8 cellular contexts compared by ENCODE assay signal in the genomic region with DNA sequence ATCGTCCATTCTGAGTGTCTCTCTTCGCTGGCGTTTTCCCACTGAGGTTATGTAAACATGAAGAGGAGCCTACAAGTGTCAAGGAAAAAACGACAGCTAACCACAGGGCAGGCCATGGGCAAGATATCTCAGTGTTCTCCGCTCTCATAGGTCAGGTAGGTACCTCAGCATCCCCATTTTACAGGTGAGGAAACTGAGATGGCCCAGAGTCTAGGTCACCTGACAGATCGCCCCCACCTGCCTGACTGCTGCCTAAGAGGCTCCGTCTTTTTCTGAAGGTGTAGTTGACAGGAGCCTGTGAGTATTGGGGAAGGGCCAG. TPM values are rescaled to one million over a fixed set of nuclear protein-coding genes. Genes with fewer than 3 reads are reported as not detected.
DNase-seq lines count a peak whose midpoint lies in the region; TF ChIP-seq lines count a peak whose summit lies in the region.

No MANE protein-coding gene starts in this region.

- H4K20me1 ChIP-seq in MM.1S (ENCODE audit: insufficient read depth, low read length) (no peaks in the 10 kb centered on the region), neural cell (ENCODE audit: insufficient read depth) (no peaks in the 10 kb centered on the region)

- peak overlapping the region; percentile 90 to 99 (median 97) for H3K27ac Mint-ChIP-seq in CD14-positive monocyte

- H3K4me3 Mint-ChIP-seq in CD14-positive monocyte = peak overlapping the region; percentile 91 to 94

- H3K27ac ChIP-seq in MM.1S (ENCODE audit: low read length) (peak overlapping the region; percentile 26; the same call in 1 of the 2 replicates), ectodermal cell (ENCODE audit: insufficient read depth, low read depth, low read length, poor library complexity, severe bottlenecking) (no peak overlapping the region), neural cell (ENCODE audit: low read length) (peak overlapping the region; percentile 96)

- peaks cover 34% of the 10 kb centered on the region for H3K79me2 ChIP-seq in MM.1S (ENCODE audit: low read length)
- peaks cover 22% of the 10 kb centered on the region for H3K79me2 ChIP-seq in neural cell (replicated peaks; ENCODE audit: insufficient read depth, low read length)

- peaks cover 0 to 1% (median 0%) of the 10 kb centered on the region in 3 donors for H3K27me3 Mint-ChIP-seq in CD14-positive monocyte (ENCODE audit: low read depth in 3 of 3)

- no peaks in the 10 kb centered on the region for H3K27me3 ChIP-seq in MM.1S (replicated peaks; ENCODE audit: insufficient read depth, low read length)
- peaks cover 4% of the 10 kb centered on the region for H3K27me3 ChIP-seq in ectodermal cell (ENCODE audit: control insufficient read depth, insufficient read depth, low read length, poor library complexity, severe bottlenecking)
- H3K27me3 ChIP-seq in neural cell (ENCODE audit: insufficient read depth, low read depth, low read length) = no peaks in the 10 kb centered on the region

- H3K9ac ChIP-seq in MM.1S (ENCODE audit: low read length) (peak overlapping the region; percentile 53), neural cell (ENCODE audit: low read length) (peak overlapping the region; percentile 72)

- H3K4me3 ChIP-seq in MM.1S (ENCODE audit: low read length) (peak overlapping the region; percentile 58), ectodermal cell (ENCODE audit: insufficient read depth, low read depth, low read length) (peak overlapping the region; percentile 55), neural cell (ENCODE audit: low read length) (peak overlapping the region; percentile 91)

- peak overlapping the region; percentile 85 for H2AFZ ChIP-seq in MM.1S (ENCODE audit: low read length)
- H2AFZ ChIP-seq in neural cell (ENCODE audit: low read depth, low read length) = peak overlapping the region; percentile 41

- H3K9me3 ChIP-seq in MM.1S (replicated peaks; ENCODE audit: insufficient read depth, low read length) (no peaks in the 10 kb centered on the region), ectodermal cell (ENCODE audit: control insufficient read depth, low read length) (no peaks in the 10 kb centered on the region), neural cell (ENCODE audit: low read length) (no peaks in the 10 kb centered on the region)

- intact Hi-C loops in CD14-positive monocyte (cut with micrococcal nuclease) = loop anchor here (5.0 to 10.0 kb wide), 3 partner anchors 346 to 397 kb away; a partner anchor contains a TSS

- H3K4me2 ChIP-seq in MM.1S (ENCODE audit: low read depth, low read length) (peak overlapping the region; percentile 85), neural cell (ENCODE audit: low read length) (peak overlapping the region; percentile 56)

- peaks cover 10% of the 10 kb centered on the region for H3K4me1 ChIP-seq in MM.1S (ENCODE audit: low read length)
- no peaks in the 10 kb centered on the region for H3K4me1 ChIP-seq in ectodermal cell (ENCODE audit: control insufficient read depth, insufficient read depth, low read length)

- TF ChIP-seq CTCF in CD14-positive monocyte (IDR thresholded peaks at IDR 0.05) (no peak), MM.1S (IDR thresholded peaks at IDR 0.05; ENCODE audit: low read length) (no peak), neural cell (IDR thresholded peaks at IDR 0.05; ENCODE audit: poor library complexity, severe bottlenecking) (no peak)

- peaks cover 15% of the 10 kb centered on the region for H3F3A ChIP-seq in MM.1S (ENCODE audit: insufficient read depth, low read length)
- H3F3A ChIP-seq in neural cell (ENCODE audit: insufficient read depth, low read length, poor library complexity, severe bottlenecking) = no peaks in the 10 kb centered on the region

- H3K4me1 Mint-ChIP-seq in CD14-positive monocyte = peaks cover 19% of the 10 kb centered on the region

- TF ChIP-seq EP300 in neural cell (conservative IDR thresholded peaks at IDR 0.05; ENCODE audit: poor library complexity, severe bottlenecking) = no peak

- H3K9me2 ChIP-seq in MM.1S (replicated peaks; ENCODE audit: insufficient read depth, low read length) (no peaks in the 10 kb centered on the region), neural cell (ENCODE audit: insufficient read depth, low read length) (no peaks in the 10 kb centered on the region)

- no peak for TF ChIP-seq RAD21 in neural cell (conservative IDR thresholded peaks at IDR 0.05)

- 42 to 44% methylated on average over 7 of the region's 7 CpGs for WGBS in ectodermal cell, 2 experiments

- no peak for DNase-seq in CD14-positive monocyte (ENCODE audit: low spot score)
- DNase-seq in MM.1S = peak; percentile 24
- no peak for DNase-seq in SW480 (ENCODE audit: low spot score)
- DNase-seq in NCI-H510A treated with DMSO at 0.1 percent for 48 hours (lab: John Stamatoyannopoulos, UW) = no peak
- DNase-seq in AG08395 (ENCODE audit: low spot score) = no peak
- DNase-seq in iPS-NIHi11 (ENCODE audit: low spot score) = no peak

- peaks cover 18 to 20% of the 10 kb centered on the region in 2 donors for H3K36me3 Mint-ChIP-seq in CD14-positive monocyte

- H3K36me3 ChIP-seq in MM.1S (replicated peaks; ENCODE audit: insufficient read depth, low read length) = peaks cover 12% of the 10 kb centered on the region
- peaks cover 8% of the 10 kb centered on the region for H3K36me3 ChIP-seq in ectodermal cell (ENCODE audit: control insufficient read depth, insufficient read depth, low read length)
- peaks cover 7% of the 10 kb centered on the region for H3K36me3 ChIP-seq in neural cell (ENCODE audit: insufficient read depth, low read length)

- peaks cover 0 to 3% (median 2%) of the 10 kb centered on the region in 7 donors for H3K9me3 Mint-ChIP-seq in CD14-positive monocyte

TF ChIP-seq in neural cell, 6 proteins besides CTCF, POLR2A, EP300 and RAD21:
- no peak for TF ChIP-seq TAF1 (IDR thresholded peaks at IDR 0.05; ENCODE audit: low read depth)

RNA-seq across cellular contexts. Expression of a gene that starts 0.8 kb away (rescaled TPM):
- polyA plus RNA-seq in CD14-positive monocyte (100 to 1,000 TPM; 138 to 167 TPM), neural cell (225 and 273 TPM in 2 replicates)
- polyA plus RNA-seq in ectodermal cell (2013, experiment 1 of 4) = 114 TPM
- 119 TPM for polyA plus RNA-seq in ectodermal cell (2013, experiment 2 of 4)
- polyA plus RNA-seq in ectodermal cell (2013, experiment 3 of 4) = 125 TPM
- 119 TPM for polyA plus RNA-seq in ectodermal cell (2013, experiment 4 of 4)
- 85.5 and 93.9 TPM in 2 replicates for polyA minus RNA-seq in neural cell

RNA-seq across cellular contexts. Expression of a gene that starts 11.9 kb away (rescaled TPM):
- polyA plus RNA-seq in CD14-positive monocyte (100 to 1,000 TPM; 180 to 182 TPM), neural cell (42.8 and 44.0 TPM in 2 replicates)
- 62.2 TPM for polyA plus RNA-seq in ectodermal cell (2013, experiment 1 of 4)
- polyA plus RNA-seq in ectodermal cell (2013, experiment 2 of 4) = 58.0 TPM
- 48.0 TPM for polyA plus RNA-seq in ectodermal cell (2013, experiment 3 of 4)
- 50.4 TPM for polyA plus RNA-seq in ectodermal cell (2013, experiment 4 of 4)
- polyA minus RNA-seq in neural cell = 16.3 and 23.5 TPM in 2 replicates

RNA-seq across cellular contexts. Expression of a gene that starts 17.4 kb away (rescaled TPM):
- polyA plus RNA-seq in CD14-positive monocyte (1 to 10 TPM; 2.4 to 3.6 TPM), neural cell (0.22 and 0.42 TPM in 2 replicates)
- polyA plus RNA-seq in ectodermal cell (2013, experiment 1 of 4) = 5.7 TPM
- polyA plus RNA-seq in ectodermal cell (2013, experiment 2 of 4) = 6.9 TPM
- 4.9 TPM for polyA plus RNA-seq in ectodermal cell (2013, experiment 3 of 4)
- polyA plus RNA-seq in ectodermal cell (2013, experiment 4 of 4) = 4.8 TPM
- polyA minus RNA-seq in neural cell = not detected in 2 replicates

RNA-seq across cellular contexts. Expression of a gene that starts 20.8 kb away (rescaled TPM):
- 100 to 1,000 TPM; 200 to 218 TPM for polyA plus RNA-seq in CD14-positive monocyte
- 25.5 TPM for polyA plus RNA-seq in ectodermal cell (2013, experiment 1 of 4)
- polyA plus RNA-seq in ectodermal cell (2013, experiment 2 of 4) = 25.3 TPM
- 21.5 TPM for polyA plus RNA-seq in ectodermal cell (2013, experiment 3 of 4)
- 23.6 TPM for polyA plus RNA-seq in ectodermal cell (2013, experiment 4 of 4)
- polyA plus RNA-seq in neural cell = 8.8 and 11.4 TPM in 2 replicates
- polyA minus RNA-seq in neural cell = 11.3 and 13.4 TPM in 2 replicates

RNA-seq across cellular contexts. Expression of a gene that starts 39.2 kb away (rescaled TPM):
- polyA plus RNA-seq in CD14-positive monocyte (not detected), neural cell (11.5 and 14.2 TPM in 2 replicates)
- 1.8 TPM for polyA plus RNA-seq in ectodermal cell (2013, experiment 1 of 4)
- polyA plus RNA-seq in ectodermal cell (2013, experiment 2 of 4) = 1.5 TPM
- 0.96 TPM for polyA plus RNA-seq in ectodermal cell (2013, experiment 3 of 4)
- 1.0 TPM for polyA plus RNA-seq in ectodermal cell (2013, experiment 4 of 4)
- polyA minus RNA-seq in neural cell = 4.1 TPM in 2 replicates
